ENCODE assay signal across 25 cellular contexts in the genomic region with DNA sequence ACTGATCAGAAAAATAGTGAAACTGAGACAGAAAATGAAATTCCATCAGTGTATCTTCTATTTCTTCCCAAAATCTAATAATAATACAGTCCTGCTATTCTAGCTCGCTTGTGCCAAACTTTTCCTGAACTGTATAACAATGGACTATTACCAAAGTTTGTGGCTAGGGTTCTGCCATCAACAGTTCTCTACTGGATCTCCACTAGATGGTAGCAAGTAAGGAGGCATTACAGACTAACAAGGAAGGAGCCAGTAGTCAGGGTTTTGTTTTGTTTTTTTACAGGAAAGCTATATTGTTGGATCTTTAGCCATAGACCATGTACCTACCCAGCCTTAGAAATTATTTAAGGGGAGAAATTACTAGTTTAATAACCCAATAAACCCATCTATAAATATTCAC. TPM values are rescaled to one million over a fixed set of nuclear protein-coding genes. Genes with fewer than 3 reads are reported as not detected.
DNase-seq lines count a peak whose midpoint lies in the region; ATAC-seq, FAIRE-seq and TF ChIP-seq lines count a peak whose summit lies in the region.
"Had no signal": no experiment of that assay in that cellular context is flagged by ENCODE, and none has a peak within 500 bp of the region (broad histone marks: within the 10 kb centered on the region; RNA-seq: fewer than 3 reads in every experiment).

No MANE protein-coding gene starts in this region.

- peaks cover 25% of the 10 kb centered on the region for H3K79me2 ChIP-seq in HCT116 (ENCODE audit: insufficient read depth, low read length)
- no peaks in the 10 kb centered on the region for H3K79me2 ChIP-seq in mesendoderm (ENCODE audit: control insufficient read depth, insufficient read depth, low read length)

- H3K9me2 ChIP-seq in HCT116 (ENCODE audit: insufficient read depth): no peaks in the 10 kb centered on the region

- peaks cover 4% of the 10 kb centered on the region; the same call in 1 of the 2 replicates for H4K20me1 ChIP-seq in HCT116 (ENCODE audit: insufficient read depth)

- no peak overlapping the region for H2AFZ ChIP-seq in HCT116 (ENCODE audit: low read depth, low read length, poor library complexity, severe bottlenecking)

- no peaks in the 10 kb centered on the region for H3K4me1 ChIP-seq in HCT116 (ENCODE audit: control insufficient read depth in 1 of 2, insufficient read depth in 2 of 2, low read length in 2 of 2)
- no peaks in the 10 kb centered on the region for H3K4me1 ChIP-seq in endodermal cell (ENCODE audit: control insufficient read depth, insufficient read depth, low read length)
- H3K4me1 ChIP-seq in mesendoderm (ENCODE audit: control insufficient read depth, low read depth, low read length): no peaks in the 10 kb centered on the region
- H3K4me1 ChIP-seq in pancreas: no peaks in the 10 kb centered on the region
- no peaks in the 10 kb centered on the region for H3K4me1 ChIP-seq in SJCRH30
- H3K4me1 ChIP-seq: Caco-2, right atrium auricular region, spleen had no signal

- H3K18ac ChIP-seq in mesendoderm (ENCODE audit: low read length): no peak overlapping the region

- H3K56ac ChIP-seq in mesendoderm (ENCODE audit: low read length): no peak overlapping the region

- no peak overlapping the region for H4K5ac ChIP-seq in mesendoderm (ENCODE audit: low read length)

- no peak for TF ChIP-seq POLR2A in HCT116 (IDR thresholded peaks at IDR 0.05; ENCODE audit: borderline replicate concordance, extremely low read depth, insufficient read depth, insufficient read length)

- no peak for DNase-seq in HCT116 (ENCODE audit: low read depth, low spot score)
- peak; percentile 61 for DNase-seq in RKO (ENCODE audit: low spot score)
- no peak for DNase-seq in endodermal cell
- DNase-seq in mesendoderm: peak; percentile 13
- no peak for DNase-seq in pancreas
- no peak for DNase-seq in SJCRH30
- no peak for DNase-seq in NCI-H82 (lab: John Stamatoyannopoulos, UW)
- DNase-seq: activated CD4-positive, alpha-beta T cell treated with anti-CD3 and anti-CD28 coated beads for 48 hours; Caco-2; cerebellar nuclear complex; effector CD8-positive, alpha-beta T cell; heart left ventricle; natural killer cell; NCI-H1930; NCI-H2227 treated with DMSO at 0.1 percent for 48 hours; spleen; stimulated activated CD4-positive, alpha-beta T cell treated with anti-CD3 and anti-CD28 coated beads, Interleukin-4, amount 100 ng/mL, for 1 hour; stimulated activated naive CD4-positive, alpha-beta T cell treated with Interleukin-2 at 50 U/mL for 16 hours; T-helper 1 cell had no signal

- no peak for FAIRE-seq in pancreas (lab: Jason Lieb, UNC)
- FAIRE-seq: astrocyte, H54 had no signal

- H2BK5ac ChIP-seq in mesendoderm (ENCODE audit: low read length): no peak overlapping the region

- H3K9ac ChIP-seq in HCT116 (ENCODE audit: low read length) (no peak overlapping the region), endodermal cell (ENCODE audit: extremely low read depth, low read length, poor library complexity, severe bottlenecking) (no peak overlapping the region), mesendoderm (ENCODE audit: low read length) (no peak overlapping the region)

- H3K36me3 ChIP-seq in HCT116 (ENCODE audit: control insufficient read depth in 1 of 2, insufficient read depth in 2 of 2, low read length in 2 of 2): peaks cover 0 to 10% of the 10 kb centered on the region in 2 experiments; a peak in 1 of 4 replicates
- H3K36me3 ChIP-seq in endodermal cell (ENCODE audit: control insufficient read depth, insufficient read depth, low read length): peaks cover 37% of the 10 kb centered on the region
- H3K36me3 ChIP-seq in mesendoderm (ENCODE audit: control insufficient read depth, insufficient read depth, low read length): no peaks in the 10 kb centered on the region
- H3K36me3 ChIP-seq in pancreas: no peaks in the 10 kb centered on the region
- peaks cover 24% of the 10 kb centered on the region; the same call in 1 of the 2 replicates for H3K36me3 ChIP-seq in SJCRH30
- H3K36me3 ChIP-seq: thoracic aorta had no signal

- peak in 1 of 3 experiments; percentile 14; a peak in 1 of 6 replicates for TF ChIP-seq CTCF in HCT116 (IDR thresholded peaks at IDR 0.05 in 2 of 3, conservative IDR thresholded peaks at IDR 0.05 in 1 of 3; ENCODE audit: borderline replicate concordance in 1 of 3, insufficient read depth in 1 of 3, low read depth in 2 of 3, low read length in 2 of 3)
- peak; percentile 55 for TF ChIP-seq CTCF in endodermal cell (conservative IDR thresholded peaks at IDR 0.05)
- TF ChIP-seq CTCF in pancreas (IDR thresholded peaks at IDR 0.05): no peak

- H4K8ac ChIP-seq in mesendoderm (ENCODE audit: low read depth, low read length): no peak overlapping the region

- no peaks in the 10 kb centered on the region for H3K9me3 Mint-ChIP-seq in endodermal cell
- H3K9me3 Mint-ChIP-seq: natural killer cell had no signal

- H3K9me3 ChIP-seq in HCT116 (ENCODE audit: control insufficient read depth in 1 of 2, insufficient read depth in 1 of 2, low read depth in 1 of 2, low read length in 2 of 2): no peaks in the 10 kb centered on the region
- no peaks in the 10 kb centered on the region for H3K9me3 ChIP-seq in endodermal cell (ENCODE audit: control insufficient read depth, low read length)
- H3K9me3 ChIP-seq in pancreas: no peaks in the 10 kb centered on the region
- no peaks in the 10 kb centered on the region for H3K9me3 ChIP-seq in SJCRH30 (replicated peaks)
- H3K9me3 ChIP-seq: Caco-2, heart left ventricle, right atrium auricular region, thoracic aorta had no signal

- CTCF ChIA-PET in HCT116 (lab: Charles Lee): interaction anchor here (0.7 to 1.2 kb wide), 3 partner anchors 10 to 592 kb away, joined by 3 read pairs; no protein-coding TSS in a partner anchor

- POLR2A ChIA-PET in HCT116 (lab: Charles Lee): no interaction called here

- no peak overlapping the region for H3K23ac ChIP-seq in mesendoderm (ENCODE audit: low read length)

- H2BK15ac ChIP-seq in mesendoderm (replicated peaks; ENCODE audit: low read depth): no peak overlapping the region

- H3K4me3 Mint-ChIP-seq in endodermal cell: no peak overlapping the region
- H3K4me3 Mint-ChIP-seq: activated naive CD4-positive, alpha-beta T cell treated with anti-CD3 and anti-CD28 coated beads, Interleukin-2, amount 50 U/mL, for 24 hours; natural killer cell had no signal

- H3K79me1 ChIP-seq in mesendoderm (ENCODE audit: low read length): peaks cover 1% of the 10 kb centered on the region

- WGBS in endodermal cell (ENCODE audit: insufficient coverage in 1 of 2, insufficient read length in 1 of 2), 2 experiments: 84 to 89% methylated on average over 1 of the region's 1 CpG
- no CpG with 5 or more reads among the region's 1 CpG for WGBS in mesendoderm (ENCODE audit: extremely low coverage, insufficient coverage, low lambda C conversion rate)
- WGBS in pancreas, 2 donors: 79 to 93% methylated on average over 1 of the region's 1 CpG

- no peak overlapping the region for H2BK120ac ChIP-seq in mesendoderm (ENCODE audit: low read depth, low read length)

- intact Hi-C loops in HCT116 (cut with micrococcal nuclease) (no loop called here), pancreas (cut with DNase I) (no loop called here)

- TF ChIP-seq RAD21 in HCT116 (IDR thresholded peaks at IDR 0.05; ENCODE audit: low read depth): peak; percentile 20; the same call in 1 of the 2 replicates

- no peaks in the 10 kb centered on the region for H3K4me1 Mint-ChIP-seq in endodermal cell

- peaks cover 7% of the 10 kb centered on the region for H3K36me3 Mint-ChIP-seq in endodermal cell (ENCODE audit: low read depth)
- H3K36me3 Mint-ChIP-seq: natural killer cell had no signal

- RAD21 ChIA-PET in HCT116 (lab: Charles Lee; ENCODE audit: low non-redundant PET in 1 of 2, low total read pairs in 2 of 2, uncharacterized antibody in 2 of 2, unreplicated experiment in 2 of 2): no interaction called here

- ATAC-seq in HCT116 (peak; percentile 54; the same call in 1 of the 2 replicates), pancreas (no peak)
- ATAC-seq: heart left ventricle, natural killer cell, Right ventricle myocardium inferior had no signal

- H3K4me2 ChIP-seq in HCT116 (ENCODE audit: low read length): no peak overlapping the region
- H3K4me2 ChIP-seq in mesendoderm (ENCODE audit: low read length): no peak overlapping the region

- H2AK5ac ChIP-seq in mesendoderm (ENCODE audit: low read length): no peak overlapping the region

- BruUV-seq in HCT116 (replicated peaks; lab: Mats Ljungman, UMichigan): no TSS peak

- no peak overlapping the region for H3K27ac Mint-ChIP-seq in endodermal cell
- H3K27ac Mint-ChIP-seq: activated naive CD4-positive, alpha-beta T cell treated with anti-CD3 and anti-CD28 coated beads, Interleukin-2, amount 50 U/mL, for 24 hours; natural killer cell had no signal

- H3K27ac ChIP-seq in HCT116 (ENCODE audit: low read depth, low read length) (no peak overlapping the region), endodermal cell (ENCODE audit: low read depth, low read length) (no peak overlapping the region), mesendoderm (ENCODE audit: low read depth, low read length) (no peak overlapping the region), pancreas (no peak overlapping the region), SJCRH30 (no peak overlapping the region)
- H3K27ac ChIP-seq: heart left ventricle, right atrium auricular region, spleen, thoracic aorta had no signal

- H3K4ac ChIP-seq in mesendoderm (ENCODE audit: low read depth, low read length): no peak overlapping the region

- no peaks in the 10 kb centered on the region for H3K27me3 ChIP-seq in HCT116 (ENCODE audit: insufficient read depth, low read length)
- H3K27me3 ChIP-seq in endodermal cell (ENCODE audit: control insufficient read depth, insufficient read depth, low read length, poor library complexity, severe bottlenecking): no peaks in the 10 kb centered on the region
- no peaks in the 10 kb centered on the region for H3K27me3 ChIP-seq in mesendoderm (ENCODE audit: insufficient read depth, low read length, poor library complexity)
- H3K27me3 ChIP-seq in pancreas: no peaks in the 10 kb centered on the region
- no peaks in the 10 kb centered on the region for H3K27me3 ChIP-seq in SJCRH30
- H3K27me3 ChIP-seq: heart left ventricle, right atrium auricular region, spleen had no signal

- no peaks in the 10 kb centered on the region for H3K27me3 Mint-ChIP-seq in endodermal cell (ENCODE audit: insufficient read depth)
- H3K27me3 Mint-ChIP-seq: activated naive CD4-positive, alpha-beta T cell treated with anti-CD3 and anti-CD28 coated beads, Interleukin-2, amount 50 U/mL, for 24 hours had no signal

- H3K4me3 ChIP-seq in HCT116 (replicated peaks in 1 of 2; ENCODE audit: low read depth in 1 of 2, low read length in 2 of 2): no peak overlapping the region
- H3K4me3 ChIP-seq in endodermal cell (ENCODE audit: low read length): no peak overlapping the region
- no peak overlapping the region for H3K4me3 ChIP-seq in mesendoderm (ENCODE audit: low read length)
- H3K4me3 ChIP-seq in pancreas: no peak overlapping the region
- no peak overlapping the region for H3K4me3 ChIP-seq in SJCRH30
- H3K4me3 ChIP-seq: heart left ventricle, right atrium auricular region, spleen, thoracic aorta had no signal

RNA-seq across cellular contexts. Expression of a gene that starts 10.8 kb away (rescaled TPM):
- total RNA-seq in HCT116 (2021; ENCODE audit: unreplicated experiment): 13.1 TPM
- polyA plus RNA-seq in HCT116 (2012): 3.4 and 6.3 TPM in 2 replicates
- total RNA-seq in endodermal cell: 10 to 100 TPM; 15.5 to 17.5 TPM
- 13.3 TPM for polyA plus RNA-seq in endodermal cell (2013, experiment 1 of 2)
- polyA plus RNA-seq in endodermal cell (2013, experiment 2 of 2): 10.1 TPM
- polyA plus RNA-seq in mesendoderm (2013, experiment 1 of 2): 12.0 TPM
- polyA plus RNA-seq in mesendoderm (2013, experiment 2 of 2): 12.5 TPM
- 1 to 10 TPM; 1.9 to 9.0 (median 4.9) TPM for total RNA-seq in pancreas
- polyA plus RNA-seq in pancreas: 1 to 10 TPM; 2.9 to 6.3 TPM
- total RNA-seq in SJCRH30 (2014; rRNA removed; shearing (Covaris generic)): 19.9 and 24.2 TPM in 2 replicates

Comparison
In these comparisons a context has a peak if more than half of its experiments do, and no peak if none do; other contexts are left out.
1. DNase-seq: peak in RKO (single experiment) and mesendoderm (single experiment); none in HCT116 (single experiment), endodermal cell (single experiment), pancreas (0 of 6), SJCRH30 (0 of 2) and NCI-H82 (single experiment).